Comparison of ENCODE assay signal across 21 cellular contexts in genomic region chr14:31953210-31953609, GRCh38.
A peak's percentile ranks its signal among the peaks of the same experiment; 100 is the strongest.
DNase-seq lines count a peak whose midpoint lies in the region; ATAC-seq, FAIRE-seq and TF ChIP-seq lines count a peak whose summit lies in the region.
"Had no signal": no experiment of that assay in that cellular context is flagged by ENCODE, and none has a peak within 500 bp of the region (broad histone marks: within the 10 kb centered on the region; RNA-seq: fewer than 3 reads in every experiment).

No MANE protein-coding gene starts in this region.

- H3K9ac ChIP-seq in HepG2 (ENCODE audit: insufficient read depth, low read depth, low read length) (no peak overlapping the region), K562 (ENCODE audit: insufficient read depth in 1 of 2, low read depth in 2 of 2, low read length in 2 of 2) (no peak overlapping the region)
- H3K9ac ChIP-seq: BLaER1 treated with 17β-estradiol and CSF1 and Interleukin-3, amounts not matched to agents 10 nM and 100 nM had no signal

- no peak for ATAC-seq in HepG2
- no peak for ATAC-seq in right lobe of liver
- ATAC-seq in K562: no peak
- ATAC-seq in GM18861 (IDR thresholded peaks at IDR 0.05; ENCODE audit: unreplicated experiment): no peak
- ATAC-seq: CD8-positive, alpha-beta T cell had no signal

- TF ChIP-seq CTCF in HepG2 (CRISPR knock-in tag; IDR thresholded peaks at IDR 0.05): no peak
- TF ChIP-seq CTCF in right lobe of liver (IDR thresholded peaks at IDR 0.05): no peak
- no peak for TF ChIP-seq CTCF in HEK293 (tag by site-specific recombination; IDR thresholded peaks at IDR 0.05)
- TF ChIP-seq CTCF in K562 (IDR thresholded peaks at IDR 0.05 in 2 of 3, conservative IDR thresholded peaks at IDR 0.05 in 1 of 3; ENCODE audit: insufficient read depth in 2 of 3, low read depth in 1 of 3, low read length in 3 of 3): no peak

- BruUV-seq in HepG2 (replicated peaks; lab: Mats Ljungman, UMichigan) (no TSS peak), K562 (replicated peaks; lab: Mats Ljungman, UMichigan) (no TSS peak)

- TF ChIP-seq EP300 in HepG2 (IDR thresholded peaks at IDR 0.05; ENCODE audit: low read depth in 2 of 2, low read length in 2 of 2) (no peak), HepG2 (CRISPR knock-in tag; IDR thresholded peaks at IDR 0.05; ENCODE audit: borderline replicate concordance) (no peak), K562 (IDR thresholded peaks at IDR 0.05; ENCODE audit: low read length) (no peak)

- intact Hi-C loops in HepG2 (cut with micrococcal nuclease; ENCODE audit: unreplicated experiment) (no loop called here), right lobe of liver (cut with DNase I) (no loop called here), K562 (cut with micrococcal nuclease) (loop anchor here (5.0 kb wide), 1 partner anchor 114 kb away; no protein-coding TSS in a partner anchor)

- H3K9me1 ChIP-seq in K562 (ENCODE audit: control insufficient read depth, insufficient read depth, low read length): no peaks in the 10 kb centered on the region

- peaks cover 10% of the 10 kb centered on the region for H3K4me1 ChIP-seq in HepG2 (ENCODE audit: insufficient read depth, low read length)
- H3K4me1 ChIP-seq in right lobe of liver: no peaks in the 10 kb centered on the region
- H3K4me1 ChIP-seq in HEK293 (ENCODE audit: control insufficient read depth, insufficient read depth, low read length): peaks cover 20% of the 10 kb centered on the region
- H3K4me1 ChIP-seq in K562 (replicated peaks in 1 of 2; ENCODE audit: control insufficient read depth in 2 of 2, insufficient read depth in 2 of 2, low read length in 2 of 2): peaks cover 8 to 16% of the 10 kb centered on the region in 2 experiments; a peak in 4 of 5 replicates

- WGBS in HepG2 (ENCODE audit: low lambda C conversion rate): 52% methylated on average over 6 of the region's 6 CpGs
- WGBS in right lobe of liver (ENCODE audit: insufficient coverage, low coverage, low lambda C conversion rate, missing lambda C conversion rate): 73% methylated on average over 6 of the region's 6 CpGs
- WGBS in K562 (ENCODE audit: insufficient coverage, low coverage, missing lambda C conversion rate): 25% methylated on average over 4 of the region's 6 CpGs

- FAIRE-seq in HepG2 (lab: Jason Lieb, UNC) (no peak), K562 (lab: Jason Lieb, UNC) (no peak)
- FAIRE-seq: A204.1, D721Med, G401.6, GM12891 had no signal

- no peaks in the 10 kb centered on the region for H3K9me3 ChIP-seq in HepG2 (ENCODE audit: low read length)
- H3K9me3 ChIP-seq in right lobe of liver: no peaks in the 10 kb centered on the region
- H3K9me3 ChIP-seq in HEK293 (ENCODE audit: control insufficient read depth, insufficient read depth, low read depth, low read length): no peaks in the 10 kb centered on the region
- H3K9me3 ChIP-seq in K562 (replicated peaks; ENCODE audit: control insufficient read depth, insufficient read depth, low read depth, low read length): no peaks in the 10 kb centered on the region

- H3K4me2 ChIP-seq in HepG2 (ENCODE audit: low read depth, low read length) (no peak overlapping the region), K562 (ENCODE audit: insufficient read depth, low read length) (no peak overlapping the region)

- TF ChIP-seq RAD21 in HepG2 (CRISPR knock-in tag; IDR thresholded peaks at IDR 0.05): no peak
- no peak for TF ChIP-seq RAD21 in K562 (CRISPR knock-in tag; conservative IDR thresholded peaks at IDR 0.05 in 1 of 2, IDR thresholded peaks at IDR 0.05 in 1 of 2)

- CTCF ChIA-PET in HepG2 (lab: Yijun Ruan, JAX; ENCODE audit: low intra/inter-chr PET ratio, low total read pairs) (no interaction called here), HEK293 (lab: Yijun Ruan, JAX) (interaction anchor here (0.6 kb wide), 1 partner anchor 17 kb away, joined by 3 read pairs; no protein-coding TSS in a partner anchor), K562 (lab: Yijun Ruan, JAX; ENCODE audit: low intra/inter-chr PET ratio) (no interaction called here)

- H3K27me3 ChIP-seq in HepG2 (ENCODE audit: control insufficient read depth in 1 of 2, insufficient read depth in 2 of 2, low read length in 2 of 2) (no peaks in the 10 kb centered on the region; a peak in 1 of 5 replicates), right lobe of liver (no peaks in the 10 kb centered on the region), K562 (ENCODE audit: control insufficient read depth in 2 of 2, insufficient read depth in 2 of 2, low read length in 2 of 2) (no peaks in the 10 kb centered on the region)
- H3K27me3 ChIP-seq: BLaER1 treated with 17β-estradiol and CSF1 and Interleukin-3, amounts not matched to agents 10 nM and 100 nM had no signal

- no peak overlapping the region for H3K4me3 ChIP-seq in HepG2 (replicated peaks in 1 of 3; ENCODE audit: insufficient read depth in 1 of 3, low read depth in 2 of 3, low read length in 3 of 3)
- H3K4me3 ChIP-seq in right lobe of liver: no peak overlapping the region
- no peak overlapping the region for H3K4me3 ChIP-seq in HEK293 (ENCODE audit: low read depth, low read length)
- no peak overlapping the region for H3K4me3 ChIP-seq in K562
- H3K4me3 ChIP-seq: BLaER1 treated with 17β-estradiol and CSF1 and Interleukin-3, amounts not matched to agents 10 nM and 100 nM had no signal

- in situ Hi-C loops in HepG2 (cut with HindIII; ENCODE audit: extremely low pct_ligation_motif_present, low pct_unique_long_range_greater_than_20kb) (no loop called here), K562 (cut with MboI) (no loop called here)

- H3K27ac ChIP-seq in HepG2 (ENCODE audit: extremely low read length, insufficient read depth, low read length): no peak overlapping the region
- H3K27ac ChIP-seq in right lobe of liver: no peak overlapping the region
- no peak overlapping the region for H3K27ac ChIP-seq in HEK293 (ENCODE audit: extremely low read depth, low read depth, low read length)
- H3K27ac ChIP-seq in K562 (ENCODE audit: extremely low read depth, low read depth, low read length): no peak overlapping the region
- H3K27ac ChIP-seq: BLaER1 treated with 17β-estradiol and CSF1 and Interleukin-3, amounts not matched to agents 10 nM and 100 nM; C4-2B had no signal

- H2AFZ ChIP-seq in HepG2 (ENCODE audit: low read length): no peak overlapping the region
- no peak overlapping the region for H2AFZ ChIP-seq in K562 (ENCODE audit: low read depth, low read length)

- H3K79me2 ChIP-seq in HepG2 (ENCODE audit: insufficient read depth, low read length) (no peaks in the 10 kb centered on the region), K562 (ENCODE audit: control insufficient read depth, insufficient read depth, low read length) (no peaks in the 10 kb centered on the region)

- H3K36me3 ChIP-seq in HepG2 (replicated peaks in 1 of 2; ENCODE audit: control insufficient read depth in 1 of 2, insufficient read depth in 2 of 2, low read length in 2 of 2) (no peaks in the 10 kb centered on the region), right lobe of liver (no peaks in the 10 kb centered on the region), HEK293 (ENCODE audit: control insufficient read depth in 2 of 2, insufficient read depth in 1 of 2, low read length in 2 of 2) (no peaks in the 10 kb centered on the region), K562 (ENCODE audit: control insufficient read depth, insufficient read depth, low read length) (no peaks in the 10 kb centered on the region)
- H3K36me3 ChIP-seq: BLaER1 treated with 17β-estradiol and CSF1 and Interleukin-3, amounts not matched to agents 10 nM and 100 nM had no signal

- no peak for DNase-seq in HepG2 (ENCODE audit: low spot score)
- DNase-seq in right lobe of liver: no peak
- DNase-seq in K562 (ENCODE audit: extremely low read depth in 1 of 4, low spot score in 3 of 4): no peak
- DNase-seq in nucleus accumbens (lab: John Stamatoyannopoulos, UW): no peak
- DNase-seq in activated CD8-positive, alpha-beta memory T cell treated with anti-CD3 and anti-CD28 coated beads for 24 hours: no peak
- DNase-seq: 8988T; ACHN; Caco-2; Calu3; CD4-positive, alpha-beta T cell; CD8-positive, alpha-beta T cell; DMS79 treated with DMSO at 0.1 percent for 48 hours; GF-D8 had no signal

- POLR2A ChIA-PET in HepG2 (lab: Yijun Ruan, JAX) (interaction anchor here (1.0 kb wide), 1 partner anchor 13 kb away, joined by 3 read pairs; no protein-coding TSS in a partner anchor), HEK293 (lab: Yijun Ruan, JAX) (no interaction called here), K562 (lab: Yijun Ruan, JAX) (no interaction called here)

- H4K20me1 ChIP-seq in HepG2 (ENCODE audit: insufficient read depth, low read length): no peaks in the 10 kb centered on the region
- no peaks in the 10 kb centered on the region for H4K20me1 ChIP-seq in K562 (replicated peaks; ENCODE audit: control insufficient read depth, insufficient read depth, low read length)
- H4K20me1 ChIP-seq: BLaER1 treated with 17β-estradiol and CSF1 and Interleukin-3, amounts not matched to agents 10 nM and 100 nM had no signal

- TF ChIP-seq POLR2A in HepG2 (IDR thresholded peaks at IDR 0.05; ENCODE audit: insufficient read depth in 1 of 2, low read depth in 2 of 2, low read length in 2 of 2) (no peak), right lobe of liver (IDR thresholded peaks at IDR 0.05) (no peak), K562 (conservative IDR thresholded peaks at IDR 0.05) (no peak)

TF ChIP-seq in HEK293, 187 proteins besides CTCF, POLR2A, EP300 and RAD21:
- TF ChIP-seq ZNF623 (tag by site-specific recombination; IDR thresholded peaks at IDR 0.05): no peak
- TF ChIP-seq ZNF366 (tag by site-specific recombination; conservative IDR thresholded peaks at IDR 0.05): peak; percentile 49; the same call in 1 of the 2 replicates

TF ChIP-seq in K562, 482 proteins besides CTCF, POLR2A, EP300 and RAD21:
- TF ChIP-seq SREBF1 (IDR thresholded peaks at IDR 0.05; ENCODE audit: borderline replicate concordance, low read depth, low read length) (no peak), ZNF512 (tag; IDR thresholded peaks at IDR 0.05) (peak; percentile 74)
TF ChIP-seq in K562: peak in this region for 1.

Comparison
In these comparisons a context has a peak if more than half of its experiments do, and no peak if none do; other contexts are left out.
1. Of the 241 proteins assayed by ChIP-seq in both HepG2 and K562: peak only in HepG2: PHB2; only in K562: ZNF512; in both: none; in neither: 238; mixed calls (peak in some experiments, not most) for 1.